Comparison of ENCODE assay signal across 1 cellular context in genomic region chr5:1856596-1857255, GRCh38.
TF ChIP-seq lines count a peak whose summit lies in the region.

No MANE protein-coding gene starts in this region.

TF ChIP-seq in HepG2, 621 proteins besides CTCF, POLR2A, EP300 and RAD21:
- TF ChIP-seq SIX1 (CRISPR knock-in tag; IDR thresholded peaks at IDR 0.05; ENCODE audit: borderline replicate concordance), result no peak
- TF ChIP-seq ZNF230 (CRISPR knock-in tag; IDR thresholded peaks at IDR 0.05), result no peak
- TF ChIP-seq ZFP90 (CRISPR knock-in tag; IDR thresholded peaks at IDR 0.05; ENCODE audit: borderline replicate concordance), result no peak
- TF ChIP-seq TCF7 (IDR thresholded peaks at IDR 0.05; ENCODE audit: low read depth), result no peak
- TF ChIP-seq BATF2 (CRISPR knock-in tag; IDR thresholded peaks at IDR 0.05), result no peak
- TF ChIP-seq KLF16 (CRISPR knock-in tag; IDR thresholded peaks at IDR 0.05), result no peak
- no peak for TF ChIP-seq RXRB (CRISPR knock-in tag; IDR thresholded peaks at IDR 0.05; ENCODE audit: borderline replicate concordance)
- TF ChIP-seq HMG20B (CRISPR knock-in tag; conservative IDR thresholded peaks at IDR 0.05), result no peak
- TF ChIP-seq ZNF761 (CRISPR knock-in tag; conservative IDR thresholded peaks at IDR 0.05), result no peak
